1 cellular context compared by ENCODE assay signal in genomic region chr22:29603358-29604191, GRCh38.
TF ChIP-seq lines count a peak whose summit lies in the region.

Gene NF2, plus strand, starts transcription at chr22:29603633. Its CDS starts 366 bp downstream, at chr22:29603999.

TF ChIP-seq in K562, 482 proteins besides CTCF, POLR2A, EP300 and RAD21 (continued from another document and continues in another):
- TF ChIP-seq ZNF175 (CRISPR knock-in tag; IDR thresholded peaks at IDR 0.05; ENCODE audit: low read depth) (0 out of 2 replicates have a peak, but pooled peaks have one; percentile 45), POLR2AphosphoS5 (IDR thresholded peaks at IDR 0.05; ENCODE audit: control insufficient read depth, insufficient read depth, low read depth, low read length) (no peak), SUPT5H (IDR thresholded peaks at IDR 0.05) (peak; percentile 68), ARID1B (IDR thresholded peaks at IDR 0.05) (no peak), ZNF282 (CRISPR knock-in tag; IDR thresholded peaks at IDR 0.05) (no peak), ZNF586 (CRISPR knock-in tag; conservative IDR thresholded peaks at IDR 0.05) (no peak), HINFP (tag; conservative IDR thresholded peaks at IDR 0.05; ENCODE audit: low read depth) (no peak), HDAC8 (tag; IDR thresholded peaks at IDR 0.05) (0 out of 2 replicates have a peak, but pooled peaks have one; percentile 19), ETV5 (CRISPR knock-in tag; IDR thresholded peaks at IDR 0.05; ENCODE audit: low read depth) (no peak), CSDE1 (IDR thresholded peaks at IDR 0.05) (no peak), FOS (IDR thresholded peaks at IDR 0.05; ENCODE audit: extremely low read depth, insufficient read length) (peak; percentile 85), CBX2 (IDR thresholded peaks at IDR 0.05; ENCODE audit: insufficient read depth, low read length, poor library complexity, severe bottlenecking) (no peak), MAFF (IDR thresholded peaks at IDR 0.05; ENCODE audit: low read length) (no peak), MECOM (CRISPR knock-in tag; IDR thresholded peaks at IDR 0.05) (no peak), SOX6 (IDR thresholded peaks at IDR 0.05) (no peak), TFAM (CRISPR knock-in tag; conservative IDR thresholded peaks at IDR 0.05) (no peak), RBM25 (IDR thresholded peaks at IDR 0.05; ENCODE audit: low read depth, low read length, severe bottlenecking) (peak; percentile 78), HNRNPLL (IDR thresholded peaks at IDR 0.05; ENCODE audit: low read depth, low read length, poor library complexity, severe bottlenecking) (peak; percentile 59), ZBED1 (IDR thresholded peaks at IDR 0.05) (no peak), FOXA3 (CRISPR knock-in tag; conservative IDR thresholded peaks at IDR 0.05 in 1 of 2, IDR thresholded peaks at IDR 0.05 in 1 of 2) (no peak), TEAD4 (IDR thresholded peaks at IDR 0.05; ENCODE audit: low read length) (no peak), TEAD4 (CRISPR knock-in tag; IDR thresholded peaks at IDR 0.05; ENCODE audit: borderline replicate concordance) (no peak), FOSL1 (tag; conservative IDR thresholded peaks at IDR 0.05) (peak; percentile 70), ZBTB43 (CRISPR knock-in tag; IDR thresholded peaks at IDR 0.05) (no peak), RBBP5 (IDR thresholded peaks at IDR 0.05; ENCODE audit: borderline replicate concordance, insufficient read depth, low read length, poor library complexity, severe bottlenecking) (peak; percentile 67), SMAD2 (IDR thresholded peaks at IDR 0.05; ENCODE audit: low read depth, low read length) (no peak), HMG20A (CRISPR knock-in tag; conservative IDR thresholded peaks at IDR 0.05) (no peak), CBX1 (IDR thresholded peaks at IDR 0.05; ENCODE audit: low read depth) (0 out of 2 replicates have a peak, but pooled peaks have one; percentile 27), KLF1 (tag; IDR thresholded peaks at IDR 0.05) (peak; percentile 20; the same call in 1 of the 2 replicates), FOXM1 (IDR thresholded peaks at IDR 0.05; ENCODE audit: low read depth) (peak; percentile 33; the same call in 1 of the 2 replicates), FOXM1 (CRISPR knock-in tag; IDR thresholded peaks at IDR 0.05; ENCODE audit: low read depth) (no peak), EHMT2 (IDR thresholded peaks at IDR 0.05) (no peak)
- TF ChIP-seq, protein P1, sequence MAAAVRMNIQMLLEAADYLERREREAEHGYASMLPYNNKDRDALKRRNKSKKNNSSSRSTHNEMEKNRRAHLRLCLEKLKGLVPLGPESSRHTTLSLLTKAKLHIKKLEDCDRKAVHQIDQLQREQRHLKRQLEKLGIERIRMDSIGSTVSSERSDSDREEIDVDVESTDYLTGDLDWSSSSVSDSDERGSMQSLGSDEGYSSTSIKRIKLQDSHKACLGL (CRISPR knock-in tag; IDR thresholded peaks at IDR 0.05; ENCODE audit: borderline replicate concordance, poor library complexity, severe bottlenecking), result no peak
- TF ChIP-seq, protein P2, sequence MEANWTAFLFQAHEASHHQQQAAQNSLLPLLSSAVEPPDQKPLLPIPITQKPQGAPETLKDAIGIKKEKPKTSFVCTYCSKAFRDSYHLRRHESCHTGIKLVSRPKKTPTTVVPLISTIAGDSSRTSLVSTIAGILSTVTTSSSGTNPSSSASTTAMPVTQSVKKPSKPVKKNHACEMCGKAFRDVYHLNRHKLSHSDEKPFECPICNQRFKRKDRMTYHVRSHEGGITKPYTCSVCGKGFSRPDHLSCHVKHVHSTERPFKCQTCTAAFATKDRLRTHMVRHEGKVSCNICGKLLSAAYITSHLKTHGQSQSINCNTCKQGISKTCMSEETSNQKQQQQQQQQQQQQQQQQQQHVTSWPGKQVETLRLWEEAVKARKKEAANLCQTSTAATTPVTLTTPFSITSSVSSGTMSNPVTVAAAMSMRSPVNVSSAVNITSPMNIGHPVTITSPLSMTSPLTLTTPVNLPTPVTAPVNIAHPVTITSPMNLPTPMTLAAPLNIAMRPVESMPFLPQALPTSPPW (CRISPR knock-in tag; IDR thresholded peaks at IDR 0.05), result peak; percentile 85
- TF ChIP-seq, protein P3, sequence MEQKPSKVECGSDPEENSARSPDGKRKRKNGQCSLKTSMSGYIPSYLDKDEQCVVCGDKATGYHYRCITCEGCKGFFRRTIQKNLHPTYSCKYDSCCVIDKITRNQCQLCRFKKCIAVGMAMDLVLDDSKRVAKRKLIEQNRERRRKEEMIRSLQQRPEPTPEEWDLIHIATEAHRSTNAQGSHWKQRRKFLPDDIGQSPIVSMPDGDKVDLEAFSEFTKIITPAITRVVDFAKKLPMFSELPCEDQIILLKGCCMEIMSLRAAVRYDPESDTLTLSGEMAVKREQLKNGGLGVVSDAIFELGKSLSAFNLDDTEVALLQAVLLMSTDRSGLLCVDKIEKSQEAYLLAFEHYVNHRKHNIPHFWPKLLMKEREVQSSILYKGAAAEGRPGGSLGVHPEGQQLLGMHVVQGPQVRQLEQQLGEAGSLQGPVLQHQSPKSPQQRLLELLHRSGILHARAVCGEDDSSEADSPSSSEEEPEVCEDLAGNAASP (IDR thresholded peaks at IDR 0.05), result no peak
- TF ChIP-seq, protein P4, sequence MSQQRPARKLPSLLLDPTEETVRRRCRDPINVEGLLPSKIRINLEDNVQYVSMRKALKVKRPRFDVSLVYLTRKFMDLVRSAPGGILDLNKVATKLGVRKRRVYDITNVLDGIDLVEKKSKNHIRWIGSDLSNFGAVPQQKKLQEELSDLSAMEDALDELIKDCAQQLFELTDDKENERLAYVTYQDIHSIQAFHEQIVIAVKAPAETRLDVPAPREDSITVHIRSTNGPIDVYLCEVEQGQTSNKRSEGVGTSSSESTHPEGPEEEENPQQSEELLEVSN (IDR thresholded peaks at IDR 0.05; ENCODE audit: borderline replicate concordance in 1 of 2, extremely low read depth in 1 of 2, insufficient read depth in 1 of 2, insufficient read length in 1 of 2, low read depth in 1 of 2, low read length in 1 of 2, poor library complexity in 1 of 2, severe bottlenecking in 1 of 2), result peak in 1 of 2 experiments; percentile 48
- TF ChIP-seq, protein P5, sequence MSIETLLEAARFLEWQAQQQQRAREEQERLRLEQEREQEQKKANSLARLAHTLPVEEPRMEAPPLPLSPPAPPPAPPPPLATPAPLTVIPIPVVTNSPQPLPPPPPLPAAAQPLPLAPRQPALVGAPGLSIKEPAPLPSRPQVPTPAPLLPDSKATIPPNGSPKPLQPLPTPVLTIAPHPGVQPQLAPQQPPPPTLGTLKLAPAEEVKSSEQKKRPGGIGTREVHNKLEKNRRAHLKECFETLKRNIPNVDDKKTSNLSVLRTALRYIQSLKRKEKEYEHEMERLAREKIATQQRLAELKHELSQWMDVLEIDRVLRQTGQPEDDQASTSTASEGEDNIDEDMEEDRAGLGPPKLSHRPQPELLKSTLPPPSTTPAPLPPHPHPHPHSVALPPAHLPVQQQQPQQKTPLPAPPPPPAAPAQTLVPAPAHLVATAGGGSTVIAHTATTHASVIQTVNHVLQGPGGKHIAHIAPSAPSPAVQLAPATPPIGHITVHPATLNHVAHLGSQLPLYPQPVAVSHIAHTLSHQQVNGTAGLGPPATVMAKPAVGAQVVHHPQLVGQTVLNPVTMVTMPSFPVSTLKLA (conservative IDR thresholded peaks at IDR 0.05), result peak; percentile 31 to 76; a peak in 3 of 4 replicates
- TF ChIP-seq, protein P6, sequence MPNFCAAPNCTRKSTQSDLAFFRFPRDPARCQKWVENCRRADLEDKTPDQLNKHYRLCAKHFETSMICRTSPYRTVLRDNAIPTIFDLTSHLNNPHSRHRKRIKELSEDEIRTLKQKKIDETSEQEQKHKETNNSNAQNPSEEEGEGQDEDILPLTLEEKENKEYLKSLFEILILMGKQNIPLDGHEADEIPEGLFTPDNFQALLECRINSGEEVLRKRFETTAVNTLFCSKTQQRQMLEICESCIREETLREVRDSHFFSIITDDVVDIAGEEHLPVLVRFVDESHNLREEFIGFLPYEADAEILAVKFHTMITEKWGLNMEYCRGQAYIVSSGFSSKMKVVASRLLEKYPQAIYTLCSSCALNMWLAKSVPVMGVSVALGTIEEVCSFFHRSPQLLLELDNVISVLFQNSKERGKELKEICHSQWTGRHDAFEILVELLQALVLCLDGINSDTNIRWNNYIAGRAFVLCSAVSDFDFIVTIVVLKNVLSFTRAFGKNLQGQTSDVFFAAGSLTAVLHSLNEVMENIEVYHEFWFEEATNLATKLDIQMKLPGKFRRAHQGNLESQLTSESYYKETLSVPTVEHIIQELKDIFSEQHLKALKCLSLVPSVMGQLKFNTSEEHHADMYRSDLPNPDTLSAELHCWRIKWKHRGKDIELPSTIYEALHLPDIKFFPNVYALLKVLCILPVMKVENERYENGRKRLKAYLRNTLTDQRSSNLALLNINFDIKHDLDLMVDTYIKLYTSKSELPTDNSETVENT (CRISPR knock-in tag; IDR thresholded peaks at IDR 0.05), result peak; percentile 52
- TF ChIP-seq, protein P7, sequence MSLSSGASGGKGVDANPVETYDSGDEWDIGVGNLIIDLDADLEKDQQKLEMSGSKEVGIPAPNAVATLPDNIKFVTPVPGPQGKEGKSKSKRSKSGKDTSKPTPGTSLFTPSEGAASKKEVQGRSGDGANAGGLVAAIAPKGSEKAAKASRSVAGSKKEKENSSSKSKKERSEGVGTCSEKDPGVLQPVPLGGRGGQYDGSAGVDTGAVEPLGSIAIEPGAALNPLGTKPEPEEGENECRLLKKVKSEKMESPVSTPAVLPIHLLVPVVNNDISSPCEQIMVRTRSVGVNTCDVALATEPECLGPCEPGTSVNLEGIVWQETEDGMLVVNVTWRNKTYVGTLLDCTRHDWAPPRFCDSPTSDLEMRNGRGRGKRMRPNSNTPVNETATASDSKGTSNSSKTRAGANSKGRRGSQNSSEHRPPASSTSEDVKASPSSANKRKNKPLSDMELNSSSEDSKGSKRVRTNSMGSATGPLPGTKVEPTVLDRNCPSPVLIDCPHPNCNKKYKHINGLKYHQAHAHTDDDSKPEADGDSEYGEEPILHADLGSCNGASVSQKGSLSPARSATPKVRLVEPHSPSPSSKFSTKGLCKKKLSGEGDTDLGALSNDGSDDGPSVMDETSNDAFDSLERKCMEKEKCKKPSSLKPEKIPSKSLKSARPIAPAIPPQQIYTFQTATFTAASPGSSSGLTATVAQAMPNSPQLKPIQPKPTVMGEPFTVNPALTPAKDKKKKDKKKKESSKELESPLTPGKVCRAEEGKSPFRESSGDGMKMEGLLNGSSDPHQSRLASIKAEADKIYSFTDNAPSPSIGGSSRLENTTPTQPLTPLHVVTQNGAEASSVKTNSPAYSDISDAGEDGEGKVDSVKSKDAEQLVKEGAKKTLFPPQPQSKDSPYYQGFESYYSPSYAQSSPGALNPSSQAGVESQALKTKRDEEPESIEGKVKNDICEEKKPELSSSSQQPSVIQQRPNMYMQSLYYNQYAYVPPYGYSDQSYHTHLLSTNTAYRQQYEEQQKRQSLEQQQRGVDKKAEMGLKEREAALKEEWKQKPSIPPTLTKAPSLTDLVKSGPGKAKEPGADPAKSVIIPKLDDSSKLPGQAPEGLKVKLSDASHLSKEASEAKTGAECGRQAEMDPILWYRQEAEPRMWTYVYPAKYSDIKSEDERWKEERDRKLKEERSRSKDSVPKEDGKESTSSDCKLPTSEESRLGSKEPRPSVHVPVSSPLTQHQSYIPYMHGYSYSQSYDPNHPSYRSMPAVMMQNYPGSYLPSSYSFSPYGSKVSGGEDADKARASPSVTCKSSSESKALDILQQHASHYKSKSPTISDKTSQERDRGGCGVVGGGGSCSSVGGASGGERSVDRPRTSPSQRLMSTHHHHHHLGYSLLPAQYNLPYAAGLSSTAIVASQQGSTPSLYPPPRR (CRISPR knock-in tag; IDR thresholded peaks at IDR 0.05; ENCODE audit: borderline replicate concordance), result no peak
- TF ChIP-seq, protein P8, sequence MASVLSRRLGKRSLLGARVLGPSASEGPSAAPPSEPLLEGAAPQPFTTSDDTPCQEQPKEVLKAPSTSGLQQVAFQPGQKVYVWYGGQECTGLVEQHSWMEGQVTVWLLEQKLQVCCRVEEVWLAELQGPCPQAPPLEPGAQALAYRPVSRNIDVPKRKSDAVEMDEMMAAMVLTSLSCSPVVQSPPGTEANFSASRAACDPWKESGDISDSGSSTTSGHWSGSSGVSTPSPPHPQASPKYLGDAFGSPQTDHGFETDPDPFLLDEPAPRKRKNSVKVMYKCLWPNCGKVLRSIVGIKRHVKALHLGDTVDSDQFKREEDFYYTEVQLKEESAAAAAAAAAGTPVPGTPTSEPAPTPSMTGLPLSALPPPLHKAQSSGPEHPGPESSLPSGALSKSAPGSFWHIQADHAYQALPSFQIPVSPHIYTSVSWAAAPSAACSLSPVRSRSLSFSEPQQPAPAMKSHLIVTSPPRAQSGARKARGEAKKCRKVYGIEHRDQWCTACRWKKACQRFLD (CRISPR knock-in tag; IDR thresholded peaks at IDR 0.05), result peak; percentile 68
